ENCODE assay signal across 27 cellular contexts in the genomic region with DNA sequence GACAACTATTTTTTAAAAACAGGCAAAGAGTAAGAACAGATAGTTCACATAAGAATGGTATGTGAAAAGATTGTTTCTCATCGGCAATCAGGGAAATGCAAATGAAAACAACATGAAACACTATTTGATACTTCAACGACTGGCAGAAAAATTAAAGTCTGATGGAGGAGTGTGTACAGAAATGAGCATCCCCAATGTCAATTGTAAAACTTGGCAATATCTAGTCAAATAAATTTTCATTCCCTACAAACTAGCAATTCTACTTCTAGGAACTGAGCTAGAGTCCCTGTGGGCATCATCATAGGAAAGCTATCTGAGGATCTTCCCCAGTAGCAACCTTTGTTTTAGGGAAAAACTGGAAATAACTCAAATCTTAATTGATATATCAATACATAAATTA.
"Had no signal": no experiment of that assay in that cellular context is flagged by ENCODE, and none has a peak within 500 bp of the region (broad histone marks: within the 10 kb centered on the region; RNA-seq: fewer than 3 reads in every experiment).

No MANE protein-coding gene starts in this region.

- H3K36me3 ChIP-seq: stomach, suprapubic skin, thoracic aorta, thyroid gland, tibial artery, tibial nerve, transverse colon, upper lobe of left lung, upper lobe of right lung, uterus, vagina had no signal

- H3K4me1 ChIP-seq: stomach, suprapubic skin, testis, tibial artery, tibial nerve, transverse colon, upper lobe of left lung, upper lobe of right lung, uterus, vagina had no signal

- DNase-seq: stimulated activated CD4-positive, alpha-beta T cell treated with anti-CD3 and anti-CD28 coated beads, Interleukin-2, amount 100 ng/mL, for 48 hours; stimulated activated CD4-positive, alpha-beta T cell treated with anti-CD3 and anti-CD28 coated beads, Interleukin-4, amount 100 ng/mL, for 1 hour; stimulated activated CD4-positive, alpha-beta T cell treated with anti-CD3 and anti-CD28 coated beads, Interleukin-4, amount 100 ng/mL, for 24 hours; stimulated activated CD4-positive, alpha-beta T cell treated with anti-CD3 and anti-CD28 coated beads, Interleukin-4, amount 100 ng/mL, for 4 hours; stimulated activated CD8-positive, alpha-beta memory T cell treated with anti-CD3 and anti-CD28 coated beads, Interleukin-4, amount 100 ng/mL, for 48 hours; stimulated activated naive B cell treated with anti-CD40 and anti-IgM and Interleukin-4, amounts not matched to agents 10 μg/mL and 1 μg/mL and 100 μg/mL, for 72 hours; stimulated activated naive CD4-positive, alpha-beta T cell; stimulated activated naive CD4-positive, alpha-beta T cell treated with Interleukin-2 at 50 U/mL for 16 hours; stimulated activated naive CD8-positive, alpha-beta T cell treated with anti-CD3 and anti-CD28 coated beads, Interleukin-15, amount 100 ng/mL, for 72 hours; stimulated activated naive CD8-positive, alpha-beta T cell treated with anti-CD3 and anti-CD28 coated beads, Interleukin-15, Interleukin-2, amounts not matched to agents 100 U/mL and 50 U/mL, for 24 hours; stomach; substantia nigra; testis; thyroid gland; tibial artery; transverse colon; trophoblast cell; upper lobe of left lung; upper lobe of right lung; uterus had no signal

- H3K27me3 ChIP-seq: stomach, suprapubic skin, testis, thyroid gland, tibial artery, tibial nerve, transverse colon, upper lobe of left lung, upper lobe of right lung, uterus, vagina had no signal

- H3K4me3 ChIP-seq: stomach, suprapubic skin, testis, thoracic aorta, thyroid gland, tibial artery, tibial nerve, transverse colon, upper lobe of left lung, upper lobe of right lung, uterus, vagina had no signal

- H3K27ac ChIP-seq: stomach, suprapubic skin, testis, thoracic aorta, thyroid gland, tibial artery, tibial nerve, transverse colon, upper lobe of left lung, upper lobe of right lung, uterus, vagina had no signal

- ATAC-seq: stimulated activated effector memory CD8-positive, alpha-beta T cell treated with anti-CD3 and anti-CD28 coated beads, Interleukin-12 subunit alpha, Interleukin-12 subunit beta, amount 100 ng/mL, for 72 hours; stimulated activated memory B cell treated with anti-CD40 and anti-IgM and Interleukin-4, amounts not matched to agents 10 μg/mL and 1 μg/mL and 100 μg/mL, for 72 hours; stimulated activated naive B cell treated with anti-CD40 and anti-IgM and Interleukin-4, amounts not matched to agents 10 μg/mL and 1 μg/mL and 100 μg/mL, for 72 hours; stimulated activated naive CD8-positive, alpha-beta T cell treated with anti-CD3 and anti-CD28 coated beads, Interleukin-15, amount 100 ng/mL, for 72 hours; stimulated activated naive CD8-positive, alpha-beta T cell treated with anti-CD3 and anti-CD28 coated beads, Interleukin-15, Interleukin-2, amounts not matched to agents 100 U/mL and 50 U/mL, for 24 hours; upper lobe of right lung had no signal

- FAIRE-seq: urothelium cell line had no signal

- H3K9me3 ChIP-seq: stomach, suprapubic skin, testis, thoracic aorta, thyroid gland, tibial artery, transverse colon, upper lobe of left lung, upper lobe of right lung, uterus, vagina had no signal
